In the genomic region with DNA sequence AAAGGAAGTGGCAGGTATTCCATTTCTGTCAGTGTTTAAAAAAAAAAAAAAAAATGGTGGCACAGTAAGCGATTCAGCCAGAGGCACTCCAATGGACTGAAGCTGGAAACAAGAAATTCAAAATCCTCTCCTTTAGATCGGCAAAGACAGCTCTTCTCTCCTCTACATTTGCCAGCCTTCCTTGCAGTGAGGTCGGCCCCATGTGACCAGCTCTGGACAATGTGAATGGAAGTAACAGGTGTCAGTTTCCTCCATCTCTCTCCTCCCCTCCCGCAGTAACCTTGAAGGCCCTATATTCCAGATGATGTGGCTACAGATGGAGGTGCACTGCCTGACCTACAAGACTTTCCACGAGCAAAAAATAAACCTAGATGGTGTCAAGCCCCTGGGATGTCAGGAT, we compare ENCODE assay signal across 2 cellular contexts.
TF ChIP-seq lines count a peak whose summit lies in the region.

No MANE protein-coding gene starts in this region.

TF ChIP-seq in A549, 52 proteins besides CTCF, POLR2A, EP300 and RAD21 (continued from another document):
- TF ChIP-seq, protein P1, sequence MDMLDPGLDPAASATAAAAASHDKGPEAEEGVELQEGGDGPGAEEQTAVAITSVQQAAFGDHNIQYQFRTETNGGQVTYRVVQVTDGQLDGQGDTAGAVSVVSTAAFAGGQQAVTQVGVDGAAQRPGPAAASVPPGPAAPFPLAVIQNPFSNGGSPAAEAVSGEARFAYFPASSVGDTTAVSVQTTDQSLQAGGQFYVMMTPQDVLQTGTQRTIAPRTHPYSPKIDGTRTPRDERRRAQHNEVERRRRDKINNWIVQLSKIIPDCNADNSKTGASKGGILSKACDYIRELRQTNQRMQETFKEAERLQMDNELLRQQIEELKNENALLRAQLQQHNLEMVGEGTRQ (IDR thresholded peaks at IDR 0.05) = peak; percentile 80
- TF ChIP-seq CBX8 (IDR thresholded peaks at IDR 0.05) (no peak), EHMT2 (IDR thresholded peaks at IDR 0.05; ENCODE audit: low read depth) (no peak), BHLHE40 (IDR thresholded peaks at IDR 0.05; ENCODE audit: low read depth, low read length) (no peak), RARB (CRISPR knock-in tag; IDR thresholded peaks at IDR 0.05) (no peak), MYC (IDR thresholded peaks at IDR 0.05; ENCODE audit: borderline replicate concordance, low read length) (no peak), MAFK (IDR thresholded peaks at IDR 0.05; ENCODE audit: partially characterized antibody) (no peak), FOSB (CRISPR knock-in tag; IDR thresholded peaks at IDR 0.05) (no peak), JUN (IDR thresholded peaks at IDR 0.05) (no peak), MAZ (IDR thresholded peaks at IDR 0.05; ENCODE audit: borderline replicate concordance, low read depth, low read length) (no peak)
- TF ChIP-seq, protein P2, sequence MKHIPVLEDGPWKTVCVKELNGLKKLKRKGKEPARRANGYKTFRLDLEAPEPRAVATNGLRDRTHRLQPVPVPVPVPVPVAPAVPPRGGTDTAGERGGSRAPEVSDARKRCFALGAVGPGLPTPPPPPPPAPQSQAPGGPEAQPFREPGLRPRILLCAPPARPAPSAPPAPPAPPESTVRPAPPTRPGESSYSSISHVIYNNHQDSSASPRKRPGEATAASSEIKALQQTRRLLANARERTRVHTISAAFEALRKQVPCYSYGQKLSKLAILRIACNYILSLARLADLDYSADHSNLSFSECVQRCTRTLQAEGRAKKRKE (CRISPR knock-in tag; IDR thresholded peaks at IDR 0.05; ENCODE audit: low read depth) = no peak
- TF ChIP-seq, protein P3, sequence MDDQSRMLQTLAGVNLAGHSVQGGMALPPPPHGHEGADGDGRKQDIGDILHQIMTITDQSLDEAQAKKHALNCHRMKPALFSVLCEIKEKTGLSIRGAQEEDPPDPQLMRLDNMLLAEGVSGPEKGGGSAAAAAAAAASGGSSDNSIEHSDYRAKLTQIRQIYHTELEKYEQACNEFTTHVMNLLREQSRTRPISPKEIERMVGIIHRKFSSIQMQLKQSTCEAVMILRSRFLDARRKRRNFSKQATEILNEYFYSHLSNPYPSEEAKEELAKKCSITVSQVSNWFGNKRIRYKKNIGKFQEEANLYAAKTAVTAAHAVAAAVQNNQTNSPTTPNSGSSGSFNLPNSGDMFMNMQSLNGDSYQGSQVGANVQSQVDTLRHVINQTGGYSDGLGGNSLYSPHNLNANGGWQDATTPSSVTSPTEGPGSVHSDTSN (IDR thresholded peaks at IDR 0.05) = no peak
- TF ChIP-seq, protein P4, sequence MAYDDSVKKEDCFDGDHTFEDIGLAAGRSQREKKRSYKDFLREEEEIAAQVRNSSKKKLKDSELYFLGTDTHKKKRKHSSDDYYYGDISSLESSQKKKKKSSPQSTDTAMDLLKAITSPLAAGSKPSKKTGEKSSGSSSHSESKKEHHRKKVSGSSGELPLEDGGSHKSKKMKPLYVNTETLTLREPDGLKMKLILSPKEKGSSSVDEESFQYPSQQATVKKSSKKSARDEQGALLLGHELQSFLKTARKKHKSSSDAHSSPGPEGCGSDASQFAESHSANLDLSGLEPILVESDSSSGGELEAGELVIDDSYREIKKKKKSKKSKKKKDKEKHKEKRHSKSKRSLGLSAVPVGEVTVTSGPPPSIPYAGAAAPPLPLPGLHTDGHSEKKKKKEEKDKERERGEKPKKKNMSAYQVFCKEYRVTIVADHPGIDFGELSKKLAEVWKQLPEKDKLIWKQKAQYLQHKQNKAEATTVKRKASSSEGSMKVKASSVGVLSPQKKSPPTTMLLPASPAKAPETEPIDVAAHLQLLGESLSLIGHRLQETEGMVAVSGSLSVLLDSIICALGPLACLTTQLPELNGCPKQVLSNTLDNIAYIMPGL (CRISPR knock-in tag; IDR thresholded peaks at IDR 0.05; ENCODE audit: borderline replicate concordance) = no peak
- TF ChIP-seq, protein P5, sequence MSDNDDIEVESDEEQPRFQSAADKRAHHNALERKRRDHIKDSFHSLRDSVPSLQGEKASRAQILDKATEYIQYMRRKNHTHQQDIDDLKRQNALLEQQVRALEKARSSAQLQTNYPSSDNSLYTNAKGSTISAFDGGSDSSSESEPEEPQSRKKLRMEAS (IDR thresholded peaks at IDR 0.05) = peak; percentile 6; the same call in 1 of the 2 replicates

TF ChIP-seq in HEK293, 187 proteins besides CTCF, POLR2A, EP300 and RAD21 (continued from another document):
- TF ChIP-seq SCRT2 (tag by site-specific recombination; IDR thresholded peaks at IDR 0.05) = peak; percentile 94
- peak; percentile 47; the same call in 1 of the 2 replicates for TF ChIP-seq SCRT1 (tag by site-specific recombination; IDR thresholded peaks at IDR 0.05; ENCODE audit: borderline replicate concordance)
